ENCODE assay signal across 12 cellular contexts in the genomic region with DNA sequence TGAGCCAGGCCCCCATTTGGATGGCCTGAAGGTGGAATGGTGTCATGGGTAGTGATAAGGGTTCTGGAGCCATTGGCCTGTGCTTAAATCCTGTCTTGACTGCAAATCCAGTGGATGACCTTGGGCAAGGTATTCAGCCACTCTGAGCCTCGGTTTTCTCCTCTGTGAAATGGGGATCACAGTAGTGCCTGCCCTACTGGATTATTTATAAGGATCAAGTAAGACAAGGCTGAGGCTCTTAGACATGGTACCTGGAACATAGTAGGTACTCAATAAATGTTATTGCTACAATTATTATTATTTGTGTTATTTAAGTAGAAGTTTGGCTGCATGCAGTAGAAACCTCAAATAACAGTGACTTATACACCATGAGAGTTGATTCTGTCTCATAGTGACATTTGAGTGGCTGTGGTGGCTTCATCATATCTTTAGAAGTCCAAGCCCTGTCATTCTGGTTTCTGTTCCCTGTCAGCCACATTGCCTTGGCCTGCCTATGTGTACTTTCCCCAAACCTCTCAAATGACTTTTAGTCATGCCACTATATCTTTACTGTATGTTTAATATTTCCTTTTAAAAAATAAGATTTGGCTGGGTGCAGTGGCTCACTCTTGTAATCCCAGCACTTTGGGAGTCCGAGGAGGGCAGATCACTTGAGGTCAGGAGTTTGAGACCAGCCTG. TPM values are rescaled to one million over a fixed set of nuclear protein-coding genes. Genes with fewer than 3 reads are reported as not detected.
DNase-seq lines count a peak whose midpoint lies in the region; ATAC-seq and TF ChIP-seq lines count a peak whose summit lies in the region.
"Had no signal": no experiment of that assay in that cellular context is flagged by ENCODE, and none has a peak within 500 bp of the region (broad histone marks: within the 10 kb centered on the region; RNA-seq: fewer than 3 reads in every experiment).

No MANE protein-coding gene starts in this region.

- no peak for TF ChIP-seq EP300 in suprapubic skin (IDR thresholded peaks at IDR 0.05)

- H2AFZ ChIP-seq in PC-9: no peak overlapping the region

- H3K27ac ChIP-seq in PC-9 (no peak overlapping the region), suprapubic skin (no peak overlapping the region)

- no peak for TF ChIP-seq POLR2A in suprapubic skin (IDR thresholded peaks at IDR 0.05)

- no TSS peak for BruUV-seq in PC-9 (replicated peaks; lab: Mats Ljungman, UMichigan)

- WGBS in suprapubic skin: 75% methylated on average over 2 of the region's 2 CpGs

- no peaks in the 10 kb centered on the region; the same call in 1 of the 2 replicates for H3K9me2 ChIP-seq in PC-9 (ENCODE audit: insufficient read depth)

- H3K4me3 ChIP-seq in PC-9 (no peak overlapping the region), suprapubic skin (no peak overlapping the region)

- H3K27ac Mint-ChIP-seq in activated CD8-positive, alpha-beta T cell treated with anti-CD3 and anti-CD28 coated beads, Interleukin-2, amount 10 ng/mL, durations not matched to agents 7 days and 5 days: no peak overlapping the region
- H3K27ac Mint-ChIP-seq: brain, WTC11 had no signal

- H3K9me3 Mint-ChIP-seq in activated CD8-positive, alpha-beta T cell treated with anti-CD3 and anti-CD28 coated beads, Interleukin-2, amount 10 ng/mL, durations not matched to agents 7 days and 5 days (ENCODE audit: insufficient read depth): no peaks in the 10 kb centered on the region
- H3K9me3 Mint-ChIP-seq: brain, WTC11 had no signal

- DNase-seq in GM19238 (ENCODE audit: insufficient read length, low spot score) (peak; percentile 42), NCI-H2171 (lab: John Stamatoyannopoulos, UW) (no peak), PC-9 (no peak), suprapubic skin (ENCODE audit: low spot score in 2 of 2) (no peak)
- DNase-seq in activated CD8-positive, alpha-beta T cell treated with anti-CD3 and anti-CD28 coated beads, Interleukin-2, amount 10 ng/mL, durations not matched to agents 7 days and 5 days: no peak
- DNase-seq: DND-41; H7; NK-92 treated with Interleukin-12 subunit alpha and Interleukin-12 subunit beta, amount 100 ng/mL, for 24 hours had no signal

- H3K4me1 Mint-ChIP-seq in activated CD8-positive, alpha-beta T cell treated with anti-CD3 and anti-CD28 coated beads, Interleukin-2, amount 10 ng/mL, durations not matched to agents 7 days and 5 days (ENCODE audit: low read depth): peaks cover 11% of the 10 kb centered on the region
- H3K4me1 Mint-ChIP-seq: brain had no signal

- no peak overlapping the region for H3K4me2 ChIP-seq in PC-9

- intact Hi-C loops in PC-9 (cut with micrococcal nuclease; ENCODE audit: unreplicated experiment): no loop called here

- TF ChIP-seq CTCF in PC-9 (conservative IDR thresholded peaks at IDR 0.05) (no peak), suprapubic skin (IDR thresholded peaks at IDR 0.05) (no peak)

- POLR2A ChIA-PET in activated CD8-positive, alpha-beta T cell treated with anti-CD3 and anti-CD28 coated beads, Interleukin-2, amount 10 ng/mL, durations not matched to agents 7 days and 5 days (lab: Charles Lee): no interaction called here
- POLR2A ChIA-PET in PC-9 (lab: Charles Lee; ENCODE audit: unreplicated experiment): interaction anchor here (0.7 kb wide), 1 partner anchor 743 kb away, joined by 3 read pairs; a partner anchor contains a TSS

- H3K4me3 Mint-ChIP-seq in activated CD8-positive, alpha-beta T cell treated with anti-CD3 and anti-CD28 coated beads, Interleukin-2, amount 10 ng/mL, durations not matched to agents 7 days and 5 days: no peak overlapping the region
- H3K4me3 Mint-ChIP-seq: brain, WTC11 had no signal

- H3K27me3 ChIP-seq in PC-9 (ENCODE audit: insufficient read depth, low read depth) (no peaks in the 10 kb centered on the region), suprapubic skin (no peaks in the 10 kb centered on the region)

- peaks cover 13% of the 10 kb centered on the region for H3K4me1 ChIP-seq in PC-9 (replicated peaks; ENCODE audit: insufficient read depth)
- H3K4me1 ChIP-seq in suprapubic skin: no peaks in the 10 kb centered on the region

- H3K36me3 Mint-ChIP-seq in activated CD8-positive, alpha-beta T cell treated with anti-CD3 and anti-CD28 coated beads, Interleukin-2, amount 10 ng/mL, durations not matched to agents 7 days and 5 days (ENCODE audit: low read depth): peaks cover 10% of the 10 kb centered on the region
- H3K36me3 Mint-ChIP-seq: WTC11 had no signal

- H3K36me3 ChIP-seq in PC-9 (ENCODE audit: low read depth) (no peaks in the 10 kb centered on the region), suprapubic skin (peaks cover 11% of the 10 kb centered on the region)

- peaks cover 19% of the 10 kb centered on the region for H3F3A ChIP-seq in PC-9 (ENCODE audit: insufficient read depth, low read depth)

- no peaks in the 10 kb centered on the region for H3K9me3 ChIP-seq in PC-9 (ENCODE audit: insufficient read depth, low read depth)
- H3K9me3 ChIP-seq in suprapubic skin: no peaks in the 10 kb centered on the region

- H4K20me1 ChIP-seq in PC-9 (ENCODE audit: insufficient read depth): no peaks in the 10 kb centered on the region

- CTCF ChIA-PET in activated CD8-positive, alpha-beta T cell treated with anti-CD3 and anti-CD28 coated beads, Interleukin-2, amount 10 ng/mL, durations not matched to agents 7 days and 5 days (lab: Charles Lee): interaction anchor here (0.6 kb wide), 1 partner anchor 18 kb away, joined by 3 read pairs; no protein-coding TSS in a partner anchor
- CTCF ChIA-PET in PC-9 (lab: Charles Lee): no interaction called here

- H3K27me3 Mint-ChIP-seq in activated CD8-positive, alpha-beta T cell treated with anti-CD3 and anti-CD28 coated beads, Interleukin-2, amount 10 ng/mL, durations not matched to agents 7 days and 5 days (ENCODE audit: low read depth): no peaks in the 10 kb centered on the region
- H3K27me3 Mint-ChIP-seq: brain had no signal

- H3K79me2 ChIP-seq in PC-9 (ENCODE audit: low read depth): no peaks in the 10 kb centered on the region

- ATAC-seq in GM18499 (IDR thresholded peaks at IDR 0.05; ENCODE audit: insufficient read depth, unreplicated experiment): peak; percentile 53
- peak; percentile 60 for ATAC-seq in HG02938 (IDR thresholded peaks at IDR 0.05; ENCODE audit: unreplicated experiment)
- peak; percentile 26 for ATAC-seq in activated CD8-positive, alpha-beta T cell treated with anti-CD3 and anti-CD28 coated beads, Interleukin-2, amount 10 ng/mL, durations not matched to agents 7 days and 5 days
- ATAC-seq: WTC11 had no signal

RNA-seq across cellular contexts. Expression of a gene that starts 37.6 kb away (rescaled TPM):
- 10 to 100 TPM; 86.7 to 93.2 TPM for total RNA-seq in activated CD8-positive, alpha-beta T cell treated with anti-CD3 and anti-CD28 coated beads, Interleukin-2, amount 10 ng/mL, durations not matched to agents 7 days and 5 days
- total RNA-seq in PC-9 (2021): 176 and 180 TPM in 2 replicates
- total RNA-seq in suprapubic skin: 10 to 100 TPM; 62.1 to 95.8 (median 74.8) TPM

RNA-seq across cellular contexts. Expression of a gene that starts 41.8 kb away (rescaled TPM):
- total RNA-seq in activated CD8-positive, alpha-beta T cell treated with anti-CD3 and anti-CD28 coated beads, Interleukin-2, amount 10 ng/mL, durations not matched to agents 7 days and 5 days: 1 to 10 TPM; 4.7 to 5.2 TPM
- total RNA-seq in PC-9 (2021) (5.2 and 5.6 TPM in 2 replicates), suprapubic skin (1 to 10 TPM; 4.6 to 7.6 (median 5.8) TPM)

RNA-seq across cellular contexts. Expression of a gene that starts 53.4 kb away (rescaled TPM):
- 10 to 100 TPM; 17.1 to 17.7 TPM for total RNA-seq in activated CD8-positive, alpha-beta T cell treated with anti-CD3 and anti-CD28 coated beads, Interleukin-2, amount 10 ng/mL, durations not matched to agents 7 days and 5 days
- total RNA-seq in PC-9 (2021) (12.2 and 19.1 TPM in 2 replicates), suprapubic skin (10 to 100 TPM in 3 of 4 donors, 1 to 10 TPM in 1; 8.7 to 32.4 (median 24.3) TPM)
